ENCODE assay signal across 19 cellular contexts in the genomic region with DNA sequence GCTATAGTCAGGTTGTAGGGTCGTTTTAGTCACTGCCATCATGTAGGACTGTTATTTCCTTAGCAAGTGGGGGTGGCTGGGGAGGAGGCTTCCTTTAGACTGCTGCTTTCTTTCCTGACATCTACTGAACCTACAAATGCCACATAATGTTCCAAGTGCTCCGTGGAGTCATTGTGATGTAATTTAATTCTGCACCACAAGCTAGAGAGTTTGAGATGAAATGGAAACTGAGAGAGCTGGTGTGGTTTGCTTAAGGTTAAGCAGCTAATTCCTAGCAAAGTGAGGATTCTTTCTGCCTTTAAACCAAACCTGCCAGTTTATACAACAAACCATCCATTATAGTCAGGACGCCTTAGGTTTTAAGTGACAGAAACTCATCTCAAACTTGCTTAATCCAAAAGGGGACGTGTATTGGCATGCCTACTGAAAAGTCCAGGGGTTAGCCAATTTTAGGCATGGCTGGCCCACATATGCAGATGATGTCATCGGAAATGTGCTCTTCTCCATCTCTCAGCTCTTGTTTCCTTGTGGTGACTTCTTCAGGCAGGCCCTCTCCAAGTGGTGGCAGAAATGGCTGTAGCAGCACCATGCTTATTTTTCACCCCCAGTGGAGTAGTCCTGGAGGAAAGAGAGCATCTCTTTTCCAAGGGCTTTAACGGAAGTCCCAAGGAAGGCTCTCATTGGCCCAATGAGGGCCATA. TPM values are rescaled to one million over a fixed set of nuclear protein-coding genes. Genes with fewer than 3 reads are reported as not detected.
A peak's percentile ranks its signal among the peaks of the same experiment; 100 is the strongest.
DNase-seq lines count a peak whose midpoint lies in the region; ATAC-seq and TF ChIP-seq lines count a peak whose summit lies in the region.
"Had no signal": no experiment of that assay in that cellular context is flagged by ENCODE, and none has a peak within 500 bp of the region (broad histone marks: within the 10 kb centered on the region; RNA-seq: fewer than 3 reads in every experiment).

No MANE protein-coding gene starts in this region.

- H3K4me1 ChIP-seq in SJCRH30 (peaks cover 7% of the 10 kb centered on the region; the same call in 1 of the 2 replicates), tibial artery (peaks cover 0 to 44% (median 28%) of the 10 kb centered on the region in 4 donors)
- H3K4me1 ChIP-seq: SJSA1 had no signal

- peak; percentile 14 for DNase-seq in activated CD8-positive, alpha-beta T cell treated with anti-CD3 and anti-CD28 coated beads, Interleukin-2, amount 10 ng/mL, durations not matched to agents 7 days and 5 days
- DNase-seq in activated CD8-positive, alpha-beta T cell treated with anti-CD3 and anti-CD28 coated beads for 36 hours, result no peak
- peak; percentile 25 to 60 for DNase-seq in SJCRH30
- peak; percentile 44 for DNase-seq in fibroblast of the aortic adventitia (ENCODE audit: low read depth)
- no peak for DNase-seq in tibial artery
- no peak for DNase-seq in activated CD4-positive, alpha-beta memory T cell treated with anti-CD3 and anti-CD28 coated beads for 36 hours
- DNase-seq in stimulated activated naive CD4-positive, alpha-beta T cell treated with Interleukin-2 at 50 U/mL for 16 hours (lab: John Stamatoyannopoulos, UW), result no peak
- DNase-seq: activated CD4-positive, alpha-beta memory T cell treated with anti-CD3 and anti-CD28 coated beads, Interleukin-2, amount 10 ng/mL, durations not matched to agents 7 days and 5 days; activated effector memory CD4-positive, alpha-beta T cell treated with anti-CD3 and anti-CD28 coated beads, Interleukin-2, amount 50 U/mL, for 16 hours; KG1; NCI-H187; occipital lobe had no signal

- CTCF ChIA-PET in activated CD8-positive, alpha-beta T cell treated with anti-CD3 and anti-CD28 coated beads, Interleukin-2, amount 10 ng/mL, durations not matched to agents 7 days and 5 days (lab: Charles Lee), result no interaction called here
- CTCF ChIA-PET in activated CD8-positive, alpha-beta T cell treated with anti-CD3 and anti-CD28 coated beads for 36 hours (lab: Charles Lee), result interaction anchor here (0.7 to 0.9 kb wide), 2 partner anchors 10 to 127 kb away, joined by 3 read pairs; no protein-coding TSS in a partner anchor
- CTCF ChIA-PET in activated CD4-positive, alpha-beta memory T cell treated with anti-CD3 and anti-CD28 coated beads for 36 hours (lab: Charles Lee), result no interaction called here

- H3K9me3 ChIP-seq in SJCRH30 (replicated peaks), result peaks cover 10% of the 10 kb centered on the region
- peaks cover 0 to 10% (median 0%) of the 10 kb centered on the region in 3 donors for H3K9me3 ChIP-seq in tibial artery
- H3K9me3 ChIP-seq: SJSA1 had no signal

- ATAC-seq in activated CD8-positive, alpha-beta T cell treated with anti-CD3 and anti-CD28 coated beads, Interleukin-2, amount 10 ng/mL, durations not matched to agents 7 days and 5 days, result no peak
- ATAC-seq in activated CD8-positive, alpha-beta T cell treated with anti-CD3 and anti-CD28 coated beads for 36 hours, result no peak
- ATAC-seq in GM18519 (IDR thresholded peaks at IDR 0.05; ENCODE audit: low FRiP score, unreplicated experiment), result no peak

- no peaks in the 10 kb centered on the region for H3K9me3 Mint-ChIP-seq in activated CD8-positive, alpha-beta T cell treated with anti-CD3 and anti-CD28 coated beads, Interleukin-2, amount 10 ng/mL, durations not matched to agents 7 days and 5 days (ENCODE audit: insufficient read depth)
- no peaks in the 10 kb centered on the region for H3K9me3 Mint-ChIP-seq in activated CD8-positive, alpha-beta T cell treated with anti-CD3 and anti-CD28 coated beads for 36 hours
- peaks cover 9% of the 10 kb centered on the region for H3K9me3 Mint-ChIP-seq in activated CD4-positive, alpha-beta memory T cell treated with anti-CD3 and anti-CD28 coated beads for 36 hours
- H3K9me3 Mint-ChIP-seq: activated CD4-positive, alpha-beta memory T cell treated with anti-CD3 and anti-CD28 coated beads, Interleukin-2, amount 10 ng/mL, durations not matched to agents 7 days and 5 days had no signal

- TF ChIP-seq CTCF in activated CD8-positive, alpha-beta T cell treated with anti-CD3 and anti-CD28 coated beads for 36 hours (IDR thresholded peaks at IDR 0.05), result no peak
- TF ChIP-seq CTCF in fibroblast of the aortic adventitia (IDR thresholded peaks at IDR 0.05; ENCODE audit: insufficient read depth, low read length) (no peak), tibial artery (IDR thresholded peaks at IDR 0.05) (no peak)

- no peak overlapping the region for H3K4me3 ChIP-seq in SJCRH30
- no peak overlapping the region for H3K4me3 ChIP-seq in fibroblast of the aortic adventitia (ENCODE audit: low read depth, low read length)
- H3K4me3 ChIP-seq in tibial artery, result no peak overlapping the region
- H3K4me3 ChIP-seq: ascending aorta, SJSA1, smooth muscle cell, stomach had no signal

- H3K27ac ChIP-seq in SJCRH30 (no peak overlapping the region), tibial artery (peak overlapping the region; percentile 8 to 30)
- H3K27ac ChIP-seq: ascending aorta, SJSA1 had no signal

- POLR2A ChIA-PET in activated CD8-positive, alpha-beta T cell treated with anti-CD3 and anti-CD28 coated beads, Interleukin-2, amount 10 ng/mL, durations not matched to agents 7 days and 5 days (lab: Charles Lee), result interaction anchor here (0.5 kb wide), 1 partner anchor 29 kb away, joined by 3 read pairs; no protein-coding TSS in a partner anchor
- POLR2A ChIA-PET in activated CD8-positive, alpha-beta T cell treated with anti-CD3 and anti-CD28 coated beads for 36 hours (lab: Charles Lee), result no interaction called here
- POLR2A ChIA-PET in activated CD4-positive, alpha-beta memory T cell treated with anti-CD3 and anti-CD28 coated beads for 36 hours (lab: Charles Lee), result no interaction called here

- H3K36me3 ChIP-seq in SJCRH30 (0 out of 2 replicates have a peak, but pooled peaks cover 2% of the 10 kb centered on the region), tibial artery (no peaks in the 10 kb centered on the region)
- H3K36me3 ChIP-seq: ascending aorta, SJSA1, stomach had no signal

- no peak overlapping the region for H3K4me3 Mint-ChIP-seq in activated CD8-positive, alpha-beta T cell treated with anti-CD3 and anti-CD28 coated beads, Interleukin-2, amount 10 ng/mL, durations not matched to agents 7 days and 5 days
- H3K4me3 Mint-ChIP-seq in activated CD8-positive, alpha-beta T cell treated with anti-CD3 and anti-CD28 coated beads for 36 hours, result no peak overlapping the region
- H3K4me3 Mint-ChIP-seq in activated CD4-positive, alpha-beta memory T cell treated with anti-CD3 and anti-CD28 coated beads for 36 hours, result no peak overlapping the region
- H3K4me3 Mint-ChIP-seq: activated CD4-positive, alpha-beta memory T cell treated with anti-CD3 and anti-CD28 coated beads, Interleukin-2, amount 10 ng/mL, durations not matched to agents 7 days and 5 days; dendritic cell treated with granulocyte-macrophage colony-stimulating factor and Interleukin-4, amounts not matched to agents 40 ng/mL and 50 ng/mL, for 4 days; mesothelial cell of epicardium had no signal

- intact Hi-C loops in activated CD8-positive, alpha-beta T cell treated with anti-CD3 and anti-CD28 coated beads for 36 hours (cut with micrococcal nuclease), result no loop called here
- intact Hi-C loops in tibial artery (cut with DNase I; ENCODE audit: low total_unique reads), result no loop called here
- intact Hi-C loops in activated CD4-positive, alpha-beta memory T cell treated with anti-CD3 and anti-CD28 coated beads for 36 hours (cut with micrococcal nuclease), result loop anchor here (10.0 kb wide), 1 partner anchor 62 kb away; no protein-coding TSS in a partner anchor

- no peaks in the 10 kb centered on the region for H3K27me3 ChIP-seq in SJCRH30
- H3K27me3 ChIP-seq in tibial artery, result no peaks in the 10 kb centered on the region
- H3K27me3 ChIP-seq: ascending aorta, SJSA1, stomach had no signal

- no peaks in the 10 kb centered on the region for H3K4me1 Mint-ChIP-seq in activated CD8-positive, alpha-beta T cell treated with anti-CD3 and anti-CD28 coated beads, Interleukin-2, amount 10 ng/mL, durations not matched to agents 7 days and 5 days (ENCODE audit: low read depth)
- H3K4me1 Mint-ChIP-seq in activated CD8-positive, alpha-beta T cell treated with anti-CD3 and anti-CD28 coated beads for 36 hours (ENCODE audit: low read depth), result no peaks in the 10 kb centered on the region
- H3K4me1 Mint-ChIP-seq in activated CD4-positive, alpha-beta memory T cell treated with anti-CD3 and anti-CD28 coated beads for 36 hours (ENCODE audit: low read depth), result no peaks in the 10 kb centered on the region
- H3K4me1 Mint-ChIP-seq: activated CD4-positive, alpha-beta memory T cell treated with anti-CD3 and anti-CD28 coated beads, Interleukin-2, amount 10 ng/mL, durations not matched to agents 7 days and 5 days had no signal

- H3K27me3 Mint-ChIP-seq in activated CD8-positive, alpha-beta T cell treated with anti-CD3 and anti-CD28 coated beads, Interleukin-2, amount 10 ng/mL, durations not matched to agents 7 days and 5 days (ENCODE audit: low read depth), result peaks cover 5% of the 10 kb centered on the region
- no peaks in the 10 kb centered on the region for H3K27me3 Mint-ChIP-seq in activated CD8-positive, alpha-beta T cell treated with anti-CD3 and anti-CD28 coated beads for 36 hours
- H3K27me3 Mint-ChIP-seq in activated CD4-positive, alpha-beta memory T cell treated with anti-CD3 and anti-CD28 coated beads for 36 hours, result peaks cover 2% of the 10 kb centered on the region
- H3K27me3 Mint-ChIP-seq: dendritic cell treated with granulocyte-macrophage colony-stimulating factor and Interleukin-4, amounts not matched to agents 40 ng/mL and 50 ng/mL, for 4 days had no signal

- H3K36me3 Mint-ChIP-seq in activated CD8-positive, alpha-beta T cell treated with anti-CD3 and anti-CD28 coated beads, Interleukin-2, amount 10 ng/mL, durations not matched to agents 7 days and 5 days (ENCODE audit: low read depth), result no peaks in the 10 kb centered on the region
- no peaks in the 10 kb centered on the region for H3K36me3 Mint-ChIP-seq in activated CD8-positive, alpha-beta T cell treated with anti-CD3 and anti-CD28 coated beads for 36 hours (ENCODE audit: low read depth)
- no peaks in the 10 kb centered on the region for H3K36me3 Mint-ChIP-seq in activated CD4-positive, alpha-beta memory T cell treated with anti-CD3 and anti-CD28 coated beads for 36 hours

- no peak overlapping the region for H3K27ac Mint-ChIP-seq in activated CD8-positive, alpha-beta T cell treated with anti-CD3 and anti-CD28 coated beads, Interleukin-2, amount 10 ng/mL, durations not matched to agents 7 days and 5 days
- H3K27ac Mint-ChIP-seq in activated CD8-positive, alpha-beta T cell treated with anti-CD3 and anti-CD28 coated beads for 36 hours, result no peak overlapping the region
- no peak overlapping the region for H3K27ac Mint-ChIP-seq in activated CD4-positive, alpha-beta memory T cell treated with anti-CD3 and anti-CD28 coated beads for 36 hours
- H3K27ac Mint-ChIP-seq: activated CD4-positive, alpha-beta memory T cell treated with anti-CD3 and anti-CD28 coated beads, Interleukin-2, amount 10 ng/mL, durations not matched to agents 7 days and 5 days; mesothelial cell of epicardium had no signal

RNA-seq across cellular contexts. Expression of a gene that starts 30.5 kb away (rescaled TPM):
- under 1 TPM; 0.34 to 0.42 TPM for total RNA-seq in activated CD8-positive, alpha-beta T cell treated with anti-CD3 and anti-CD28 coated beads, Interleukin-2, amount 10 ng/mL, durations not matched to agents 7 days and 5 days
- under 1 TPM; 0.22 to 0.27 TPM for total RNA-seq in activated CD8-positive, alpha-beta T cell treated with anti-CD3 and anti-CD28 coated beads for 36 hours
- total RNA-seq in SJCRH30 (2014; rRNA removed; shearing (Covaris generic)), result 16.1 and 19.3 TPM in 2 replicates
- 5.8 and 13.6 TPM in 2 replicates for total RNA-seq in fibroblast of the aortic adventitia (ENCODE audit: low replicate concordance)
- total RNA-seq in activated CD4-positive, alpha-beta memory T cell treated with anti-CD3 and anti-CD28 coated beads for 36 hours, result under 1 TPM; 0.12 to 0.33 TPM

Comparison
In these comparisons a context has a peak if more than half of its experiments do, and no peak if none do; other contexts are left out.
1. DNase-seq: peak in activated CD8-positive, alpha-beta T cell treated with anti-CD3 and anti-CD28 coated beads, Interleukin-2, amount 10 ng/mL, durations not matched to agents 7 days and 5 days (single experiment), SJCRH30 (2 of 2) and fibroblast of the aortic adventitia (single experiment); none in activated CD8-positive, alpha-beta T cell treated with anti-CD3 and anti-CD28 coated beads for 36 hours (single experiment), tibial artery (0 of 2), activated CD4-positive, alpha-beta memory T cell treated with anti-CD3 and anti-CD28 coated beads for 36 hours (single experiment) and stimulated activated naive CD4-positive, alpha-beta T cell treated with Interleukin-2 at 50 U/mL for 16 hours (single experiment).